23 cellular contexts compared by ENCODE assay signal in the genomic region with DNA sequence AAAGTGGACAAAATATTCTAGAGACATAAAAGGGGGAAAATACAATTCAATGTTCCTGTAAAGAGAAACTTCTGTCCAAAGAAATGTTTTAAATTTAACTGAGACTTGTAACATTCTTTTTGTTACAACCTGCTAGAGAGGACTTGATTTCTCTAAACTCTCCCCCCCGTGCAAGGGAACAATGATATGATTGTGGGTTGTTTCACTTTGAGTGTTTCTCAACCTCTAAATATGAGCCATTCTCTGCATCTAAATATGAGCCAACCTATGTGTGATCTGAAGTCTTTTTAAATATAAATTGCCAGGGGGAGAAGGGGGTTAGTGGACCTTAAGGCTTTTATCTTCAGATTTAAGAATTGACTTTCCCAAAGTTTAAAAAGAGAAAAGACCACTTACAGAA.
"Had no signal": no experiment of that assay in that cellular context is flagged by ENCODE, and none has a peak within 500 bp of the region (broad histone marks: within the 10 kb centered on the region; RNA-seq: fewer than 3 reads in every experiment).

No MANE protein-coding gene starts in this region.

- H3K27me3 ChIP-seq: adrenal gland, breast epithelium, gastrocnemius medialis, left lung, tibial artery had no signal

- H3K4me3 Mint-ChIP-seq: neural crest cell had no signal

- H3K27ac Mint-ChIP-seq: progenitor cell of endocrine pancreas had no signal

- H3K27me3 Mint-ChIP-seq: progenitor cell of endocrine pancreas had no signal

- H3K4me3 ChIP-seq: adrenal gland, breast epithelium, coronary artery, gastrocnemius medialis, left lung, tibial artery had no signal

- FAIRE-seq: astrocyte, endometrium, urothelium cell line had no signal

- H3K4me1 ChIP-seq: adrenal gland, breast epithelium, gastrocnemius medialis, left lung, tibial artery had no signal

- H3K9me3 ChIP-seq: gastrocnemius medialis had no signal

- H3K4me1 Mint-ChIP-seq: neural crest cell had no signal

- ATAC-seq: gastrocnemius medialis, right cardiac atrium had no signal

- DNase-seq: activated CD4-positive, alpha-beta T cell treated with anti-CD3 and anti-CD28 coated beads for 1 hour; activated CD4-positive, alpha-beta T cell treated with anti-CD3 and anti-CD28 coated beads, Interleukin-2, amount 50 U/mL, for 48 hours; activated effector memory CD4-positive, alpha-beta T cell treated with anti-CD3 and anti-CD28 coated beads, Interleukin-2, amount 50 U/mL, for 16 hours; activated naive CD4-positive, alpha-beta T cell treated with anti-CD3 and anti-CD28 coated beads, Interleukin-2, amount 50 U/mL, for 16 hours; activated T-cell treated with anti-CD3 and anti-CD28 coated beads for 4 hours; adrenal gland; erythroblast; gastrocnemius medialis; head of caudate nucleus; left lung; midbrain; right cardiac atrium; stimulated activated CD4-positive, alpha-beta T cell treated with anti-CD3 and anti-CD28 coated beads, Interleukin-2, amount 100 ng/mL, for 48 hours; SW 1271; tibial artery had no signal

- H3K27ac ChIP-seq: adrenal gland, breast epithelium, coronary artery, gastrocnemius medialis, left lung, tibial artery, VCaP had no signal

- H3K36me3 ChIP-seq: adrenal gland, breast epithelium, gastrocnemius medialis, left lung had no signal
